21 cellular contexts compared by ENCODE assay signal in the genomic region with DNA sequence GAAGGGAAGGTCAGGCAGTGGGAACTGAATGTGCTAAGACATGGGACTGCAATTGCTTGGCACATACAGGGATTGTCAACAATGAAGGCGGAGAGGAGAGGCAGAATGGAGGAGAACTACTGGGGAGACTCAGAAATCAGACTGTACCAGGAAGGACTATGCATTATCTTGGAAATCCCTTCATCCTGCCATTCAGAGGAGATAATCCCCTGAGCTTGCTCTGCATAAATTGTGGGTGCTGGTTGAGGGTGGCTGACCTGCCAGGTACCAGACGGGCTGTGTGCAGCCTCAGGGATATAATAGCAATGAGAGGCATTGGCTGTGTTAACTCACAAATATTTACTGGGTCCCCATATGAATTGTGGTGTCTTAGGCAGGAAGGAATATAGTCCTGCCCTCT. TPM values are rescaled to one million over a fixed set of nuclear protein-coding genes. Genes with fewer than 3 reads are reported as not detected.
DNase-seq lines count a peak whose midpoint lies in the region; ATAC-seq, FAIRE-seq and TF ChIP-seq lines count a peak whose summit lies in the region.
"Had no signal": no experiment of that assay in that cellular context is flagged by ENCODE, and none has a peak within 500 bp of the region (broad histone marks: within the 10 kb centered on the region; RNA-seq: fewer than 3 reads in every experiment).

No MANE protein-coding gene starts in this region.

- H3K4me3 Mint-ChIP-seq in endodermal cell (no peak overlapping the region), neural progenitor cell (no peak overlapping the region)
- no peak overlapping the region for H3K4me3 Mint-ChIP-seq in activated CD8-positive, alpha-beta T cell treated with anti-CD3 and anti-CD28 coated beads for 36 hours
- H3K4me3 Mint-ChIP-seq: CD8-positive, alpha-beta T cell; HFFc6 had no signal

- H3K36me3 ChIP-seq in endodermal cell (ENCODE audit: control insufficient read depth, insufficient read depth, low read length) (no peaks in the 10 kb centered on the region), neural progenitor cell (no peaks in the 10 kb centered on the region), prostate gland (no peaks in the 10 kb centered on the region)
- H3K36me3 ChIP-seq: HAP-1 had no signal

- H3K4me3 ChIP-seq in endodermal cell (ENCODE audit: low read length) (no peak overlapping the region), neural progenitor cell (no peak overlapping the region), prostate gland (no peak overlapping the region)
- H3K4me3 ChIP-seq: GM23248, HAP-1 had no signal

- H3K27ac ChIP-seq in endodermal cell (ENCODE audit: low read depth, low read length) (no peak overlapping the region), neural progenitor cell (no peak overlapping the region), prostate gland (no peak overlapping the region)
- H3K27ac ChIP-seq: GM23248 had no signal

- peaks cover 13% of the 10 kb centered on the region for H3F3A ChIP-seq in neural progenitor cell (ENCODE audit: low read depth)

- H3K36me3 Mint-ChIP-seq in endodermal cell (ENCODE audit: low read depth) = no peaks in the 10 kb centered on the region
- no peaks in the 10 kb centered on the region for H3K36me3 Mint-ChIP-seq in neural progenitor cell
- H3K36me3 Mint-ChIP-seq in activated CD8-positive, alpha-beta T cell treated with anti-CD3 and anti-CD28 coated beads for 36 hours (ENCODE audit: low read depth) = no peaks in the 10 kb centered on the region
- H3K36me3 Mint-ChIP-seq: CD8-positive, alpha-beta T cell had no signal

- TF ChIP-seq POLR2A in prostate gland (IDR thresholded peaks at IDR 0.05) = no peak

- WGBS in endodermal cell (ENCODE audit: insufficient coverage in 1 of 2, insufficient read length in 1 of 2), 2 experiments = 84 to 98% methylated on average over 2 of the region's 2 CpGs
- 84% methylated on average over 2 of the region's 2 CpGs for WGBS in prostate gland

- H3K79me2 ChIP-seq in neural progenitor cell (ENCODE audit: low read depth) = no peaks in the 10 kb centered on the region

- peaks cover 5% of the 10 kb centered on the region for H4K20me1 ChIP-seq in neural progenitor cell (ENCODE audit: low read depth)

- H3K4me1 ChIP-seq in endodermal cell (ENCODE audit: control insufficient read depth, insufficient read depth, low read length) = peaks cover 16% of the 10 kb centered on the region
- peaks cover 19% of the 10 kb centered on the region for H3K4me1 ChIP-seq in neural progenitor cell
- H3K4me1 ChIP-seq in prostate gland (replicated peaks) = no peaks in the 10 kb centered on the region
- H3K4me1 ChIP-seq: HAP-1 had no signal

- intact Hi-C loops in activated CD8-positive, alpha-beta T cell treated with anti-CD3 and anti-CD28 coated beads for 36 hours (cut with micrococcal nuclease) = no loop called here
- intact Hi-C loops in prostate gland (cut with DNase I) = no loop called here

- H3K27me3 ChIP-seq in endodermal cell (ENCODE audit: control insufficient read depth, insufficient read depth, low read length, poor library complexity, severe bottlenecking) (no peaks in the 10 kb centered on the region), neural progenitor cell (peaks cover 52% of the 10 kb centered on the region), prostate gland (replicated peaks; ENCODE audit: insufficient read depth) (peaks cover 3% of the 10 kb centered on the region)

- ATAC-seq in activated CD8-positive, alpha-beta T cell treated with anti-CD3 and anti-CD28 coated beads for 36 hours = no peak
- ATAC-seq: CD8-positive, alpha-beta T cell had no signal

- POLR2A ChIA-PET in activated CD8-positive, alpha-beta T cell treated with anti-CD3 and anti-CD28 coated beads for 36 hours (lab: Charles Lee) = no interaction called here

- H3K9ac ChIP-seq in endodermal cell (ENCODE audit: extremely low read depth, low read length, poor library complexity, severe bottlenecking) = no peak overlapping the region
- no peak overlapping the region for H3K9ac ChIP-seq in neural progenitor cell
- H3K9ac ChIP-seq: GM23248 had no signal

- TF ChIP-seq CTCF in endodermal cell (conservative IDR thresholded peaks at IDR 0.05) (no peak), neural progenitor cell (IDR thresholded peaks at IDR 0.05) (no peak), prostate gland (IDR thresholded peaks at IDR 0.05) (no peak)
- TF ChIP-seq CTCF in activated CD8-positive, alpha-beta T cell treated with anti-CD3 and anti-CD28 coated beads for 36 hours (IDR thresholded peaks at IDR 0.05) = no peak

- H3K9me3 ChIP-seq in endodermal cell (ENCODE audit: control insufficient read depth, low read length) (no peaks in the 10 kb centered on the region), neural progenitor cell (ENCODE audit: low read depth) (no peaks in the 10 kb centered on the region), prostate gland (no peaks in the 10 kb centered on the region)
- H3K9me3 ChIP-seq: Caco-2, HAP-1 had no signal

- DNase-seq in NCI-H69 (lab: John Stamatoyannopoulos, UW) (peak; percentile 11), NCI-H82 treated with DMSO at 0.1 percent for 48 hours (lab: John Stamatoyannopoulos, UW; ENCODE audit: unreplicated experiment) (peak; percentile 77), endodermal cell (peak; percentile 35), neural progenitor cell (ENCODE audit: low spot score) (no peak), urothelium cell line (ENCODE audit: low spot score) (no peak), SKM-1 (lab: John Stamatoyannopoulos, UW; ENCODE audit: unreplicated experiment) (no peak), prostate gland (ENCODE audit: low spot score) (no peak)
- DNase-seq in activated CD8-positive, alpha-beta T cell treated with anti-CD3 and anti-CD28 coated beads for 36 hours = no peak
- DNase-seq: C1 segment of cervical spinal cord; Caco-2; CD8-positive, alpha-beta T cell; DMS153; DND-41; GM23248; HFFc6 had no signal

- H3K4me2 ChIP-seq in neural progenitor cell = peak overlapping the region; percentile 19

- H3K27ac Mint-ChIP-seq in endodermal cell (no peak overlapping the region), neural progenitor cell (no peak overlapping the region)
- no peak overlapping the region for H3K27ac Mint-ChIP-seq in activated CD8-positive, alpha-beta T cell treated with anti-CD3 and anti-CD28 coated beads for 36 hours
- H3K27ac Mint-ChIP-seq: CD8-positive, alpha-beta T cell; HFFc6 had no signal

- peaks cover 25% of the 10 kb centered on the region for H3K27me3 Mint-ChIP-seq in endodermal cell (ENCODE audit: insufficient read depth)
- H3K27me3 Mint-ChIP-seq in neural progenitor cell (ENCODE audit: insufficient read depth, low read depth) = peaks cover 11% of the 10 kb centered on the region
- H3K27me3 Mint-ChIP-seq in activated CD8-positive, alpha-beta T cell treated with anti-CD3 and anti-CD28 coated beads for 36 hours = peaks cover 21% of the 10 kb centered on the region

- no peak for FAIRE-seq in urothelium cell line (lab: Jason Lieb, UNC)
- FAIRE-seq: G401.6, GM12892, H54 had no signal

- H3K4me1 Mint-ChIP-seq in endodermal cell (peaks cover 36% of the 10 kb centered on the region), neural progenitor cell (peaks cover 34% of the 10 kb centered on the region)
- H3K4me1 Mint-ChIP-seq in activated CD8-positive, alpha-beta T cell treated with anti-CD3 and anti-CD28 coated beads for 36 hours (ENCODE audit: low read depth) = no peaks in the 10 kb centered on the region

- no peak overlapping the region for H2AFZ ChIP-seq in neural progenitor cell (replicated peaks)
- H2AFZ ChIP-seq: GM23248 had no signal

- no peaks in the 10 kb centered on the region for H3K9me3 Mint-ChIP-seq in endodermal cell
- no peaks in the 10 kb centered on the region for H3K9me3 Mint-ChIP-seq in neural progenitor cell
- no peaks in the 10 kb centered on the region for H3K9me3 Mint-ChIP-seq in activated CD8-positive, alpha-beta T cell treated with anti-CD3 and anti-CD28 coated beads for 36 hours
- H3K9me3 Mint-ChIP-seq: CD8-positive, alpha-beta T cell had no signal

- CTCF ChIA-PET in activated CD8-positive, alpha-beta T cell treated with anti-CD3 and anti-CD28 coated beads for 36 hours (lab: Charles Lee) = no interaction called here

RNA-seq across cellular contexts. Expression of a gene that starts 5.0 kb away (rescaled TPM):
- total RNA-seq in endodermal cell = 10 to 100 TPM; 24.4 to 28.0 TPM
- polyA plus RNA-seq in endodermal cell (2013, experiment 1 of 2) = 6.2 TPM
- 6.0 TPM for polyA plus RNA-seq in endodermal cell (2013, experiment 2 of 2)
- 0.09 and 0.34 TPM in 2 replicates for total RNA-seq in neural progenitor cell (ENCODE audit: low replicate concordance)
- total RNA-seq in activated CD8-positive, alpha-beta T cell treated with anti-CD3 and anti-CD28 coated beads for 36 hours = not detected
- total RNA-seq in prostate gland = 1 to 10 TPM; 1.1 to 2.1 TPM
- total RNA-seq: A673; CD8-positive, alpha-beta T cell; GM23248; HFFc6 had no signal
- polyA plus RNA-seq: BJ, GM23248 had no signal

Comparison
In these comparisons a context has a peak if more than half of its experiments do, and no peak if none do; other contexts are left out.
1. DNase-seq: peak in NCI-H69 (single experiment), NCI-H82 treated with DMSO at 0.1 percent for 48 hours (single experiment) and endodermal cell (single experiment); none in neural progenitor cell (single experiment), urothelium cell line (single experiment), activated CD8-positive, alpha-beta T cell treated with anti-CD3 and anti-CD28 coated beads for 36 hours (single experiment), SKM-1 (single experiment) and prostate gland (single experiment).
2. RNA of a gene that starts 5.0 kb away (total RNA-seq): 24.4 to 28.0 TPM in endodermal cell; 1.1 to 2.1 TPM in prostate gland, 0.09 to 0.34 TPM in neural progenitor cell and not detected in activated CD8-positive, alpha-beta T cell treated with anti-CD3 and anti-CD28 coated beads for 36 hours; every median in the first group is over 4 times any median in the second.